Comparison of ENCODE assay signal across 3 cellular contexts in the genomic region with DNA sequence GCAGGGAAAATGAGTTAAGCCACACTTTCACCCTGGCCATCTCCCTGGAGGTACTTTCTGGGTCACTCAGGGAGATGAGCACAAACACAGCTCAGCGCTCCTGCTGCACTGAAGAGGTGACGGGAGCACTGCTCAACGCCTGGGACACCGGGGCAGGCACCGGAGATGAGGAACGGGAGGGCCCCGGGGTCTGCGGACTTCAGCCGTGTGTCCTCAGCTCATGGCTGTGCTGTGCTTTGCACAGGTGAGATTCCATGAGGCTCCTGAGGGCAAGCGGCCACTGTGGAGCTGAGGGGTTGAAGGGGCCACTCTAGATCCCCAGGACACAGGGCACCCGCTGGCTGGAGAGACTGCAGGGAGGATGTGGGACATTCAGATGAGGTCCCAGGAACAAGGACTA.
"Had no signal": no experiment of that assay in that cellular context is flagged by ENCODE, and none has a peak within 500 bp of the region (broad histone marks: within the 10 kb centered on the region; RNA-seq: fewer than 3 reads in every experiment).

No MANE protein-coding gene starts in this region.

- DNase-seq: GDM1, GF-D8 had no signal

- H3K4me3 ChIP-seq: GM12878 had no signal

- ATAC-seq: GM12878 had no signal
